ENCODE assay signal across 18 cellular contexts in genomic region chr4:3801521-3801920, GRCh38.
"Had no signal": no experiment of that assay in that cellular context is flagged by ENCODE, and none has a peak within 500 bp of the region (broad histone marks: within the 10 kb centered on the region; RNA-seq: fewer than 3 reads in every experiment).

No MANE protein-coding gene starts in this region.

- DNase-seq: KBM-7, MV-4-11, NCI-H1048, NCI-H1105, NCI-H1436 treated with DMSO at 0.1 percent for 48 hours, NCI-H1694 treated with DMSO at 0.1 percent for 48 hours, NCI-H2029, NCI-H2081 treated with DMSO at 0.1 percent for 48 hours, NCI-H226, NCI-H446, NCI-H510A, NCI-H524 treated with DMSO at 0.1 percent for 48 hours, NCI-H774, RPMI8226, SHP77 treated with DMSO at 0.1 percent for 48 hours had no signal

- ATAC-seq: SK-N-SH treated with all-trans-retinoic acid at 6 μM for 48 hours had no signal

- H3K4me3 ChIP-seq: SJCRH30 had no signal

- H3K9me3 ChIP-seq: SJCRH30 had no signal

- FAIRE-seq: RCC 7860 had no signal

- H3K27me3 ChIP-seq: SJCRH30 had no signal

- H3K36me3 ChIP-seq: SJCRH30 had no signal
